In the genomic region with DNA sequence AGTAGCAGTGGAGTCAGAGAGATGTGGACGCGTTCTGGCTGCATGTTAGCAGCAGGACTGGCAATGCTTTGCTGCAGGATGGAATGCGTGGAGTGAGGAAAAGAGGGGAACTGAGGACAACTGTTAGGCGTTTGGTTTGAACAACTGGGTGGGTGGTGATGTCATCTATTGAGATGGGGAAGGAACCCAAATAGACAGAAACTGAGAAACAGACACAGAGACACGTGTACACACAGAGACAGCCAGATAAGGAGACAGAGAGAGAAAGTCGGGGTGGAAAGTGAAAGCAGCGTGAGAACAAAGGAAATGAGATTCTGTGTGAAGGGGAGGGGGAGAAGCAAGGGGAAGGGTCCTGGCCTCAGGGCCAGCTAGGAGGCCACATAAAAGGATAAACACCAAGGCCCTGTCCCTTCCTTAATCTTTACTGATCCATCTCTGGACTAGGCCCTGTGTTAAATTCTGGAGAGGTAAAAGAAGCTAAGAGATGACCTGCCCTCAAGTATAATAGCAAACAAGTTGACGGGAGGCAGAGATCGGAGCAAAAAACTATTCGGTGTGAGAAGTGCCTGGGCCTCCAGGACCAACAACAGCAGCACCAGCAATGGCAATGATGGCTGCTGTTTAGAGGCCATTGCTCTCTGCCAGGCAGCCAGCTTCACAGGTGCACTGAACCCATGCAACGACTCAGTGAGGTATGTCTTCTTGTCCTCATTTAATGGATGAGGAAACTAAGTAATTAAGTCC, we compare ENCODE assay signal across 10 cellular contexts.
DNase-seq lines count a peak whose midpoint lies in the region; ATAC-seq lines count a peak whose summit lies in the region.
"Had no signal": no experiment of that assay in that cellular context is flagged by ENCODE, and none has a peak within 500 bp of the region (broad histone marks: within the 10 kb centered on the region; RNA-seq: fewer than 3 reads in every experiment).

No MANE protein-coding gene starts in this region.

- peaks cover 7% of the 10 kb centered on the region for H3K27me3 Mint-ChIP-seq in activated naive CD8-positive, alpha-beta T cell

- H3K4me3 Mint-ChIP-seq in activated naive CD8-positive, alpha-beta T cell, result peak overlapping the region; percentile 38

- no peak overlapping the region for H3K27ac Mint-ChIP-seq in activated naive CD8-positive, alpha-beta T cell

- ATAC-seq in activated CD4-positive, CD25-positive, alpha-beta regulatory T cell treated with anti-CD3 and anti-CD28 coated beads, Interleukin-2, amount 50 U/mL, for 24 hours, result peak; percentile 72 to 73
- ATAC-seq in HG03095 (IDR thresholded peaks at IDR 0.05; ENCODE audit: unreplicated experiment) (peak; percentile 88), GM18502 (IDR thresholded peaks at IDR 0.05; ENCODE audit: poor library complexity, unreplicated experiment) (no peak)

- peaks cover 20% of the 10 kb centered on the region for H3K4me1 Mint-ChIP-seq in activated naive CD8-positive, alpha-beta T cell (ENCODE audit: low read depth)

- H3K36me3 Mint-ChIP-seq in activated naive CD8-positive, alpha-beta T cell, result no peaks in the 10 kb centered on the region

- DNase-seq in activated CD4-positive, CD25-positive, alpha-beta regulatory T cell (lab: John Stamatoyannopoulos, UW), result no peak
- peak; percentile 16 for DNase-seq in stimulated activated CD4-positive, alpha-beta T cell treated with anti-CD3 and anti-CD28 coated beads, Interleukin-1b, Interleukin-23, amount 100 ng/mL, for 48 hours
- no peak for DNase-seq in activated CD4-positive, CD25-positive, alpha-beta regulatory T cell treated with anti-CD3 and anti-CD28 coated beads, Interleukin-2, amount 50 U/mL, for 72 hours
- DNase-seq in UCSD-AML1 (lab: John Stamatoyannopoulos, UW; ENCODE audit: unreplicated experiment), result no peak
- DNase-seq: 8988T, NCI-H345 had no signal

- H3K9me3 Mint-ChIP-seq in activated naive CD8-positive, alpha-beta T cell (ENCODE audit: low read depth), result no peaks in the 10 kb centered on the region
